1 cellular context compared by ENCODE assay signal in genomic region chr12:112375105-112375504, GRCh38.
TF ChIP-seq lines count a peak whose summit lies in the region.

No MANE protein-coding gene starts in this region.

TF ChIP-seq in HEK293, 187 proteins besides CTCF, POLR2A, EP300 and RAD21 (continued from another document):
- 0 out of 2 replicates have a peak, but pooled peaks have one; percentile 6 for TF ChIP-seq PRDM6 (tag by site-specific recombination; IDR thresholded peaks at IDR 0.05)
- TF ChIP-seq ZNF580 (tag by site-specific recombination; IDR thresholded peaks at IDR 0.05) = peak; percentile 62; the same call in 1 of the 2 replicates
- TF ChIP-seq ZNF10 (tag by site-specific recombination; IDR thresholded peaks at IDR 0.05) = 0 out of 2 replicates have a peak, but pooled peaks have one; percentile 53
- no peak for TF ChIP-seq MYNN (tag by site-specific recombination; IDR thresholded peaks at IDR 0.05; ENCODE audit: borderline replicate concordance)
- peak; percentile 82 for TF ChIP-seq KLF1 (tag by site-specific recombination; IDR thresholded peaks at IDR 0.05)
- no peak for TF ChIP-seq ZNF707 (tag by site-specific recombination; IDR thresholded peaks at IDR 0.05)
- TF ChIP-seq ZNF146 (tag by site-specific recombination; IDR thresholded peaks at IDR 0.05) = peak; percentile 96
- TF ChIP-seq SETDB1 (IDR thresholded peaks at IDR 0.05; ENCODE audit: insufficient read length, low read length) = peak; percentile 97
- TF ChIP-seq ZNF148 (tag by site-specific recombination; IDR thresholded peaks at IDR 0.05; ENCODE audit: borderline replicate concordance) = no peak
- TF ChIP-seq ZNF510 (tag by site-specific recombination; IDR thresholded peaks at IDR 0.05; ENCODE audit: insufficient replicate concordance) = no peak
- peak; percentile 98 for TF ChIP-seq TRIM28 (IDR thresholded peaks at IDR 0.05; ENCODE audit: borderline replicate concordance, low read length)
- TF ChIP-seq ZNF521 (tag by site-specific recombination; IDR thresholded peaks at IDR 0.05) = no peak
- no peak for TF ChIP-seq ZNF692 (tag by site-specific recombination; IDR thresholded peaks at IDR 0.05)
- no peak for TF ChIP-seq ZNF704 (tag by site-specific recombination; IDR thresholded peaks at IDR 0.05)
- no peak for TF ChIP-seq MZF1 (tag by site-specific recombination; IDR thresholded peaks at IDR 0.05; ENCODE audit: borderline replicate concordance)
- TF ChIP-seq ZNF548 (tag by site-specific recombination; IDR thresholded peaks at IDR 0.05) = no peak
- TF ChIP-seq ZNF610 (tag by site-specific recombination; IDR thresholded peaks at IDR 0.05; ENCODE audit: borderline replicate concordance) = peak; percentile 67; the same call in 1 of the 2 replicates
